In the genomic region with DNA sequence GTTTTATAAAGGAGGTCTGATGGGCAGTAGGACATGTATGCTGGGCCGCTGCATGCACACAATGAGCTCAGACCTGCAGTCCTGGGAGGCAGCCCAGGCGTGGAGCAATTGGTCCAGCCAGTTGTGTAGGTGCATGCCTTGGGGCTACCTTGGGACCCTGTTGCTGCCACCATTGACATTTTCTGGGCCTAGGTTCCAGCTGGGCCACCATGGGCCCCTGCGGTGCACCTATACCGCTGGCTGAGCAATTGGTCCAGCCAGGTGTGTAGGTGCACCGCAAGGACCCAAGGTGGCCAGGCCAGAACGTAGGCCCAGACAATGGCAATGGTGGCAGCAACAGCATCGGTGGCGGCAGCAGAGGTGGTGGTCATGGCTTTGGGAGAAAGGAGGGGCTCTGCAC, we compare ENCODE assay signal across 30 cellular contexts.
"Had no signal": no experiment of that assay in that cellular context is flagged by ENCODE, and none has a peak within 500 bp of the region (broad histone marks: within the 10 kb centered on the region; RNA-seq: fewer than 3 reads in every experiment).

No MANE protein-coding gene starts in this region.

- H3K9me3 ChIP-seq: ascending aorta, colonic mucosa had no signal

- H3K4me3 Mint-ChIP-seq: activated B cell treated with CpG ODN at 0.5 μM for 24 hours; activated naive CD4-positive, alpha-beta T cell treated with anti-CD3 and anti-CD28 coated beads, Interleukin-2, amount 10 ng/mL, durations not matched to agents 7 days and 5 days; activated naive CD8-positive, alpha-beta T cell treated with anti-CD3 and anti-CD28 coated beads, Interleukin-2, amount 10 ng/mL, durations not matched to agents 7 days and 5 days; activated T-helper 1 cell treated with anti-CD3 and anti-CD28 coated beads, Interleukin-12 subunit alpha, Interleukin-12 subunit beta, Interleukin-2, Interleukin-4 antibody, amounts not matched to agents 30 ng/mL and 10 ng/mL and 1 ng/mL, durations not matched to agents 14 hours and 24 hours and 36 hours; brain had no signal

- H3K36me3 Mint-ChIP-seq: activated naive CD4-positive, alpha-beta T cell treated with anti-CD3 and anti-CD28 coated beads, Interleukin-2, amount 10 ng/mL, durations not matched to agents 7 days and 5 days; activated naive CD8-positive, alpha-beta T cell treated with anti-CD3 and anti-CD28 coated beads, Interleukin-2, amount 10 ng/mL, durations not matched to agents 7 days and 5 days had no signal

- H3K4me1 ChIP-seq: ascending aorta, breast epithelium, colonic mucosa had no signal

- H3K36me3 ChIP-seq: ascending aorta, breast epithelium, cardiac muscle cell, colonic mucosa, esophagus squamous epithelium, gastroesophageal sphincter had no signal

- DNase-seq: activated B cell treated with CpG ODN at 0.5 μM for 24 hours; activated CD4-positive, alpha-beta T cell treated with anti-CD3 and anti-CD28 coated beads for 48 hours; activated CD4-positive, alpha-beta T cell treated with anti-CD3 and anti-CD28 coated beads, Interleukin-2, amount 50 U/mL, for 1 hour; activated CD4-positive, alpha-beta T cell treated with anti-CD3 and anti-CD28 coated beads, Interleukin-2, amount 50 U/mL, for 48 hours; activated CD8-positive, alpha-beta memory T cell treated with anti-CD3 and anti-CD28 coated beads, Interleukin-2, amount 50 U/mL, for 4 hours; activated gamma-delta T cell; activated naive CD4-positive, alpha-beta T cell; activated naive CD4-positive, alpha-beta T cell treated with anti-CD3 and anti-CD28 coated beads, Interleukin-2, amount 10 ng/mL, durations not matched to agents 7 days and 5 days; activated naive CD8-positive, alpha-beta T cell treated with anti-CD3 and anti-CD28 coated beads, Interleukin-2, amount 10 ng/mL, durations not matched to agents 7 days and 5 days; activated T-cell treated with anti-CD3 and anti-CD28 coated beads, Interleukin-2, amount 50 U/mL, for 1 hour; activated T-cell treated with anti-CD3 and anti-CD28 coated beads, Interleukin-2, amount 50 U/mL, for 48 hours; central memory CD4-positive, alpha-beta T cell; cerebellar nuclear complex; colonic mucosa; effector CD8-positive, alpha-beta T cell; esophagus squamous epithelium; foreskin melanocyte; T-helper 2 cell had no signal

- H3K27ac Mint-ChIP-seq: activated B cell treated with CpG ODN at 0.5 μM for 24 hours; activated naive CD4-positive, alpha-beta T cell treated with anti-CD3 and anti-CD28 coated beads, Interleukin-2, amount 10 ng/mL, durations not matched to agents 7 days and 5 days; activated naive CD4-positive, alpha-beta T cell treated with anti-CD3 and anti-CD28 coated beads, Interleukin-2, amount 50 U/mL, for 72 hours; activated naive CD8-positive, alpha-beta T cell treated with anti-CD3 and anti-CD28 coated beads, Interleukin-2, amount 10 ng/mL, durations not matched to agents 7 days and 5 days; activated T-helper 1 cell treated with anti-CD3 and anti-CD28 coated beads, Interleukin-12 subunit alpha, Interleukin-12 subunit beta, Interleukin-2, Interleukin-4 antibody, amounts not matched to agents 30 ng/mL and 10 ng/mL and 1 ng/mL, durations not matched to agents 14 hours and 24 hours and 36 hours; activated T-helper 2 cell treated with anti-CD3 and anti-CD28 coated beads, Interferon-gamma antibody, Interleukin-2, Interleukin-4, amounts not matched to agents 10 μg/mL and 5 μg/mL and 100 μg/mL, durations not matched to agents 14 hours and 24 hours and 36 hours; brain had no signal

- H3K27ac ChIP-seq: ascending aorta, breast epithelium, cardiac muscle cell, colonic mucosa, epithelial cell of prostate, esophagus squamous epithelium, gastroesophageal sphincter had no signal

- H3K4me3 ChIP-seq: ascending aorta, breast epithelium, cardiac muscle cell, colonic mucosa, esophagus squamous epithelium, gastroesophageal sphincter had no signal

- H3K9me3 Mint-ChIP-seq: activated T-helper 1 cell treated with anti-CD3 and anti-CD28 coated beads, Interleukin-12 subunit alpha, Interleukin-12 subunit beta, Interleukin-2, Interleukin-4 antibody, amounts not matched to agents 30 ng/mL and 10 ng/mL and 1 ng/mL, durations not matched to agents 14 hours and 24 hours and 36 hours had no signal

- H3K4me1 Mint-ChIP-seq: activated B cell treated with CpG ODN at 0.5 μM for 24 hours; activated naive CD4-positive, alpha-beta T cell treated with anti-CD3 and anti-CD28 coated beads, Interleukin-2, amount 10 ng/mL, durations not matched to agents 7 days and 5 days; activated naive CD8-positive, alpha-beta T cell treated with anti-CD3 and anti-CD28 coated beads, Interleukin-2, amount 10 ng/mL, durations not matched to agents 7 days and 5 days had no signal

- H3K27me3 ChIP-seq: ascending aorta, breast epithelium, cardiac muscle cell, colonic mucosa, esophagus squamous epithelium, gastroesophageal sphincter had no signal

- FAIRE-seq: endometrium, endothelial cell of umbilical vein had no signal

- ATAC-seq: activated CD4-positive, CD25-positive, alpha-beta regulatory T cell treated with anti-CD3 and anti-CD28 coated beads, Interleukin-2, amount 50 U/mL, for 24 hours; activated naive CD4-positive, alpha-beta T cell treated with anti-CD3 and anti-CD28 coated beads, Interleukin-2, amount 50 U/mL, for 72 hours; gastroesophageal sphincter had no signal
